Comparison of ENCODE assay signal across 12 cellular contexts in the genomic region with DNA sequence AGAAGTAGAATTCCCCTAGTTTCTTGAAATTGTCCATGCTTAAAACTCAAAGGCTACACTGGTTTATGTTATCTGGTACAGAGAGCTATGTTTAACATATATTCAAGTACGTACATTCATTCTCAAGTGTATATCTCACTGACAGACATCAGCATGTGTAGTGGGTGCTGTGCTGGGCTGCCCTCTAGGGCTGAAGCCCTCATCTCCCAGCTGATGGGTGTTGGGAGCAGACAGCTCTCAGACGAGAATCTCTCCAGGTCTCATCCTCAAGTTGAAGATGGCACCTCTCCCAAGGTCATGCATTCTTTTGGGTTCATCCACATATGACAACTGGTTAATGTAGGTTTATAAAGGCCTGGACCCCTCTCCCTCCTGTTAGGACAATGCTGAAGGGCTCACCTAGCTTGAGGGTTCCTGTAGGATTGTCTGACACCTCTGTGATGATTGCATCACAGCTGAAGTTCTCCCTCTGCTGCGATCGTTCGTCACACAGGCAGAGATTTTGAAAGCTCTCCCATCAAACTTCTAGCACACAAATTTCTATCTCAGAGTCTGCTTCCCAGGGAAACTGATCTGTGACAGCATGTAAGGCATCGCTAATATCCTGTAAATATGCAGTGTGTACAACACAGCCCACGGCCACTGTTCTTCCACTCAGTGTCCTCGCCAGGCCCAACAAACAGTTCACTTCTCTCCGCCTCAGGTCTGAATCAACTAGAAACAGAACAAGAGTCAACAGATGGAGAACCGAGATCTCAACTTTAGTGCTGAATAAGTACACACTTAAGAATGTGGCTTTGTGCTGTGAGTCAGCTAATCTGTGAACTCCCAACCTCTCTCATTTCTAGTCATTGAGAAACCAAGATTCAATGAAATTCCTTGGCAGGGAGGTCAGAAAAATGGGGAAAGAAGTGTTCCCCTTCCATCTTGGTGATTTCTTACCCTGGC.
DNase-seq lines count a peak whose midpoint lies in the region; ATAC-seq and TF ChIP-seq lines count a peak whose summit lies in the region.
"Had no signal": no experiment of that assay in that cellular context is flagged by ENCODE, and none has a peak within 500 bp of the region (broad histone marks: within the 10 kb centered on the region; RNA-seq: fewer than 3 reads in every experiment).

No MANE protein-coding gene starts in this region.

- intact Hi-C loops in tibial artery (cut with DNase I; ENCODE audit: low total_unique reads): no loop called here

- peak; percentile 70 for ATAC-seq in HG02852 (IDR thresholded peaks at IDR 0.05; ENCODE audit: unreplicated experiment)
- no peak for ATAC-seq in HG03280 (IDR thresholded peaks at IDR 0.05; ENCODE audit: unreplicated experiment)

- TF ChIP-seq CTCF in AG10803 (conservative IDR thresholded peaks at IDR 0.05; ENCODE audit: low read length) (no peak), tibial artery (IDR thresholded peaks at IDR 0.05) (no peak)

- H3K36me3 ChIP-seq in tibial artery: peaks cover 16 to 52% (median 37%) of the 10 kb centered on the region in 3 donors

- no peak overlapping the region for H3K4me3 ChIP-seq in AG10803 (ENCODE audit: low read length)
- H3K4me3 ChIP-seq in tibial artery: no peak overlapping the region

- H3K4me1 ChIP-seq in tibial artery: no peaks in the 10 kb centered on the region

- DNase-seq in AG10803 (ENCODE audit: low read depth) (peak; percentile 93), amniotic epithelial cell (ENCODE audit: low read depth) (peak; percentile 97), kidney glomerular epithelial cell (lab: John Stamatoyannopoulos, UW) (peak; percentile 82), SW 1271 (lab: John Stamatoyannopoulos, UW) (no peak), tibial artery (no peak)
- no peak for DNase-seq in stimulated activated CD4-positive, alpha-beta T cell treated with anti-CD3 and anti-CD28 coated beads, Interleukin-2, amount 100 ng/mL, for 48 hours
- DNase-seq: activated B cell treated with CpG ODN at 0.5 μM for 24 hours, GF-D8, H7, NCI-H1092 had no signal

- no peaks in the 10 kb centered on the region for H3K27me3 ChIP-seq in tibial artery

- H3K27ac ChIP-seq in tibial artery: no peak overlapping the region

- H3K9me3 ChIP-seq in tibial artery: no peaks in the 10 kb centered on the region

Comparison
In these comparisons a context has a peak if more than half of its experiments do, and no peak if none do; other contexts are left out.
1. DNase-seq: peak in AG10803 (single experiment), amniotic epithelial cell (single experiment) and kidney glomerular epithelial cell (single experiment); none in SW 1271 (0 of 2), tibial artery (0 of 2) and stimulated activated CD4-positive, alpha-beta T cell treated with anti-CD3 and anti-CD28 coated beads, Interleukin-2, amount 100 ng/mL, for 48 hours (0 of 2).